Comparison of ENCODE assay signal across 8 cellular contexts in genomic region chr3:36677331-36678007, GRCh38.
DNase-seq lines count a peak whose midpoint lies in the region; ATAC-seq and TF ChIP-seq lines count a peak whose summit lies in the region.

No MANE protein-coding gene starts in this region.

- no peaks in the 10 kb centered on the region for H3K9me3 ChIP-seq in BE2C

- DNase-seq in AG08396 (ENCODE audit: low spot score): peak; percentile 66
- DNase-seq in chondrocyte (ENCODE audit: low spot score): no peak
- no peak for DNase-seq in GM13977 (ENCODE audit: low spot score)
- no peak for DNase-seq in BE2C
- no peak for DNase-seq in NCI-H187 (lab: John Stamatoyannopoulos, UW)

- no peaks in the 10 kb centered on the region for H3K36me3 ChIP-seq in BE2C

- TF ChIP-seq CTCF in chondrocyte (IDR thresholded peaks at IDR 0.05) (no peak), GM13977 (IDR thresholded peaks at IDR 0.05; ENCODE audit: extremely low read depth, insufficient read depth, missing control alignments) (no peak), BE2C (IDR thresholded peaks at IDR 0.05; ENCODE audit: low read depth, low read length) (no peak)

- no peak overlapping the region for H3K4me3 ChIP-seq in BE2C (ENCODE audit: low read depth, low read length)

- ATAC-seq in GM19463 (IDR thresholded peaks at IDR 0.05; ENCODE audit: unreplicated experiment) (peak; percentile 67), HG03432 (IDR thresholded peaks at IDR 0.05; ENCODE audit: unreplicated experiment) (peak; percentile 80), HG03045 (IDR thresholded peaks at IDR 0.05; ENCODE audit: unreplicated experiment) (no peak)

- H3K4me1 ChIP-seq in BE2C: no peaks in the 10 kb centered on the region

- peaks cover 13% of the 10 kb centered on the region for H3K36me3 Mint-ChIP-seq in chondrocyte (ENCODE audit: low read depth)

- H3K27me3 Mint-ChIP-seq in chondrocyte (ENCODE audit: low read depth): no peaks in the 10 kb centered on the region

- H3K4me3 Mint-ChIP-seq in chondrocyte (ENCODE audit: unreplicated experiment): no peak overlapping the region

- H3K27ac Mint-ChIP-seq in chondrocyte (ENCODE audit: unreplicated experiment): peak overlapping the region; percentile 74

- peaks cover 23% of the 10 kb centered on the region for H3K9me3 Mint-ChIP-seq in chondrocyte (ENCODE audit: low read depth)

- H3K4me1 Mint-ChIP-seq in chondrocyte (ENCODE audit: low read depth): peaks cover 38% of the 10 kb centered on the region

- in situ Hi-C loops in GM13977 (cut with MboI; ENCODE audit: low pct_unique_long_range_greater_than_20kb, low sequenced_read_pairs, unreplicated experiment): no loop called here

- no peaks in the 10 kb centered on the region for H3K27me3 ChIP-seq in BE2C
